In genomic region chr12:26939192-26939832, GRCh38 we compare ENCODE assay signal across 8 cellular contexts. TPM values are rescaled to one million over a fixed set of nuclear protein-coding genes. Genes with fewer than 3 reads are reported as not detected.
DNase-seq lines count a peak whose midpoint lies in the region; ATAC-seq and TF ChIP-seq lines count a peak whose summit lies in the region.

No MANE protein-coding gene starts in this region.

- peaks cover 50% of the 10 kb centered on the region for H3K4me1 ChIP-seq in body of pancreas
- H3K4me1 ChIP-seq in vagina = peaks cover 58% of the 10 kb centered on the region

- intact Hi-C loops in body of pancreas (cut with DNase I) (no loop called here), vagina (cut with DNase I) (no loop called here)

- TF ChIP-seq CTCF in GM12864 (IDR thresholded peaks at IDR 0.05; ENCODE audit: low read depth, low read length, missing control alignments) (no peak), body of pancreas (IDR thresholded peaks at IDR 0.05) (no peak), vagina (IDR thresholded peaks at IDR 0.05) (no peak)

- no peaks in the 10 kb centered on the region for H3K36me3 ChIP-seq in body of pancreas (replicated peaks in 1 of 2; ENCODE audit: insufficient read depth in 1 of 2, low read depth in 2 of 2)
- no peaks in the 10 kb centered on the region for H3K36me3 ChIP-seq in vagina

- H3K27ac ChIP-seq in body of pancreas (peak overlapping the region in 3 of 4 donors; percentile 86 to 95 (median 88)), vagina (peak overlapping the region; percentile 95)

- WGBS in body of pancreas, 2 donors = 1 to 2% methylated on average over 9 of the region's 9 CpGs

- H3K4me3 ChIP-seq in GM12864 (ENCODE audit: low read depth, low read length) (peak overlapping the region; percentile 100), body of pancreas (peak overlapping the region; percentile 78 to 86), vagina (peak overlapping the region; percentile 75 to 86)

- H3K9me3 ChIP-seq in body of pancreas (no peaks in the 10 kb centered on the region), vagina (no peaks in the 10 kb centered on the region)

- DNase-seq in GM12864 (ENCODE audit: low read depth) (no peak), M059J (ENCODE audit: low read depth) (peak; percentile 12), body of pancreas (no peak), medulla oblongata (ENCODE audit: extremely low spot score) (peak; percentile 29), vagina (ENCODE audit: extremely low spot score in 2 of 2) (no peak), NCI-H128 (lab: John Stamatoyannopoulos, UW; ENCODE audit: unreplicated experiment) (no peak)
- DNase-seq in activated CD4-positive, CD25-positive, alpha-beta regulatory T cell (lab: John Stamatoyannopoulos, UW) = no peak

- TF ChIP-seq POLR2A in body of pancreas (IDR thresholded peaks at IDR 0.05) (no peak), vagina (IDR thresholded peaks at IDR 0.05) (no peak)

- ATAC-seq in body of pancreas (no peak), GM21381 (IDR thresholded peaks at IDR 0.05; ENCODE audit: unreplicated experiment) (no peak)

- H3K27me3 ChIP-seq in body of pancreas = no peaks in the 10 kb centered on the region
- no peaks in the 10 kb centered on the region for H3K27me3 ChIP-seq in vagina

RNA-seq across cellular contexts. Expression of gene FGFR1OP2, which starts 1.0 kb away (rescaled TPM):
- total RNA-seq in M059J (2014; rRNA removed; shearing (Covaris generic)) = 46.2 and 63.2 TPM in 2 replicates
- total RNA-seq in body of pancreas = 10 to 100 TPM; 39.2 to 41.5 TPM
- total RNA-seq in vagina = 75.4 TPM

RNA-seq across cellular contexts. Expression of gene INTS13, which starts 1.5 kb away (rescaled TPM):
- total RNA-seq in M059J (2014; rRNA removed; shearing (Covaris generic)) = 44.3 and 71.4 TPM in 2 replicates
- total RNA-seq in body of pancreas (10 to 100 TPM; 12.9 to 13.0 TPM), vagina (26.0 TPM)

Comparison
In these comparisons a context has a peak if more than half of its experiments do, and no peak if none do; other contexts are left out.
1. DNase-seq: peak in M059J (single experiment) and medulla oblongata (single experiment); none in GM12864 (single experiment), body of pancreas (0 of 4), vagina (0 of 2), NCI-H128 (single experiment) and activated CD4-positive, CD25-positive, alpha-beta regulatory T cell (0 of 4).
2. Peak in every context shown above with its lines, with median percentiles within 50 percentile points of each other: H3K4me3 ChIP-seq.